Comparison of ENCODE assay signal across 16 cellular contexts in genomic region chr11:17607572-17608570, GRCh38.
"Had no signal": no experiment of that assay in that cellular context is flagged by ENCODE, and none has a peak within 500 bp of the region (broad histone marks: within the 10 kb centered on the region; RNA-seq: fewer than 3 reads in every experiment).

No MANE protein-coding gene starts in this region.

- ATAC-seq: activated naive CD8-positive, alpha-beta T cell treated with anti-CD3 and anti-CD28 coated beads, Interleukin-2, amount 50 U/mL, for 24 hours; activated T-cell treated with anti-CD3 and anti-CD28 coated beads, Interleukin-2, amount 50 U/mL, for 4 hours; heart left ventricle; left lobe of liver; naive thymus-derived CD8-positive, alpha-beta T cell had no signal

- H3K27ac Mint-ChIP-seq: activated naive CD8-positive, alpha-beta T cell treated with anti-CD3 and anti-CD28 coated beads, Interleukin-2, amount 50 U/mL, for 24 hours; activated T-helper 2 cell treated with anti-CD3 and anti-CD28 coated beads, Interferon-gamma antibody, Interleukin-2, Interleukin-4, amounts not matched to agents 10 μg/mL and 5 μg/mL and 100 μg/mL, durations not matched to agents 14 hours and 24 hours and 36 hours; neural progenitor cell; stimulated activated naive CD8-positive, alpha-beta T cell treated with anti-CD3 and anti-CD28 coated beads, Interleukin-15, Interleukin-2, amounts not matched to agents 100 ng/mL and 50 ng/mL, for 24 hours had no signal

- H3K36me3 Mint-ChIP-seq: naive thymus-derived CD8-positive, alpha-beta T cell; neural progenitor cell had no signal

- H3K9me3 Mint-ChIP-seq: activated naive CD8-positive, alpha-beta T cell treated with anti-CD3 and anti-CD28 coated beads, Interleukin-2, amount 50 U/mL, for 24 hours; activated T-cell treated with anti-CD3 and anti-CD28 coated beads, Interleukin-2, amount 50 U/mL, for 4 hours; activated T-helper 2 cell treated with anti-CD3 and anti-CD28 coated beads, Interferon-gamma antibody, Interleukin-2, Interleukin-4, amounts not matched to agents 10 μg/mL and 5 μg/mL and 100 μg/mL, durations not matched to agents 14 hours and 24 hours and 36 hours; naive thymus-derived CD8-positive, alpha-beta T cell; neural progenitor cell; stimulated activated naive CD8-positive, alpha-beta T cell treated with anti-CD3 and anti-CD28 coated beads, Interleukin-15, Interleukin-2, amounts not matched to agents 100 ng/mL and 50 ng/mL, for 24 hours had no signal

- H3K27me3 Mint-ChIP-seq: activated naive CD8-positive, alpha-beta T cell treated with anti-CD3 and anti-CD28 coated beads, Interleukin-2, amount 50 U/mL, for 24 hours had no signal

- H3K4me3 Mint-ChIP-seq: activated naive CD8-positive, alpha-beta T cell treated with anti-CD3 and anti-CD28 coated beads, Interleukin-2, amount 50 U/mL, for 24 hours; activated T-cell treated with anti-CD3 and anti-CD28 coated beads, Interleukin-2, amount 50 U/mL, for 4 hours; naive thymus-derived CD8-positive, alpha-beta T cell; neural progenitor cell; stimulated activated naive CD8-positive, alpha-beta T cell treated with anti-CD3 and anti-CD28 coated beads, Interleukin-15, Interleukin-2, amounts not matched to agents 100 ng/mL and 50 ng/mL, for 24 hours had no signal

- H3K4me1 Mint-ChIP-seq: activated naive CD8-positive, alpha-beta T cell treated with anti-CD3 and anti-CD28 coated beads, Interleukin-2, amount 50 U/mL, for 24 hours; naive thymus-derived CD8-positive, alpha-beta T cell; neural progenitor cell had no signal

- DNase-seq: activated CD8-positive, alpha-beta memory T cell treated with anti-CD3 and anti-CD28 coated beads, Interleukin-2, amount 50 U/mL, for 4 hours; activated naive CD4-positive, alpha-beta T cell treated with anti-CD3 and anti-CD28 coated beads, Interleukin-2, amount 50 U/mL, for 16 hours; activated naive CD8-positive, alpha-beta T cell treated with anti-CD3 and anti-CD28 coated beads, Interleukin-2, amount 50 U/mL, for 24 hours; activated T-cell treated with anti-CD3 and anti-CD28 coated beads, Interleukin-2, amount 50 U/mL, for 4 hours; cerebellar nuclear complex; kidney; naive thymus-derived CD8-positive, alpha-beta T cell; ovary; stimulated activated CD4-positive, alpha-beta T cell treated with anti-CD3 and anti-CD28 coated beads, Interleukin-4, amount 100 ng/mL, for 4 hours; T-helper 9 cell; uterus had no signal
